Comparison of ENCODE assay signal across 9 cellular contexts in the genomic region with DNA sequence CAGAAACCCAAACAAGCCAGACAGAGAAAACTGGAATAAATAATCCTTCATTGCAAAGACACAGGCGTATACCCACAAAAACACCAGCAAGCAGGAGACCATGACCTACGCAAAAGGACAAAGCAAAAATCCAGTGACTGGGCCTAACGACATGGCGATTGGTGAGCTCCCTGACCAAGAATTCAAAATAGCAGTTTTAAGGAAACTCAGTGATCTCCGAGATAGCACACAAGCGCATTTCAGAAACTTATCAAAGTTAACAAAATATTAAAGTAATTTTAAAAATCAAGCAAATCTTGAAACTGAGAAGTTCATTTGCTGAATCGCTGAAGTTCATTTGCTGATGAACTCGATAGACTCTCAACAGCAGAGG. TPM values are rescaled to one million over a fixed set of nuclear protein-coding genes. Genes with fewer than 3 reads are reported as not detected.
DNase-seq lines count a peak whose midpoint lies in the region; ATAC-seq, FAIRE-seq and TF ChIP-seq lines count a peak whose summit lies in the region.
"Had no signal": no experiment of that assay in that cellular context is flagged by ENCODE, and none has a peak within 500 bp of the region (broad histone marks: within the 10 kb centered on the region; RNA-seq: fewer than 3 reads in every experiment).

No MANE protein-coding gene starts in this region.

- H3K9me3 ChIP-seq in kidney (ENCODE audit: control insufficient read depth in 1 of 2, low read length in 2 of 2), result peaks cover 0 to 5% of the 10 kb centered on the region in 2 donors
- H3K9me3 ChIP-seq: mucosa of descending colon had no signal

- H3K27ac Mint-ChIP-seq in activated CD8-positive, alpha-beta memory T cell treated with anti-CD3 and anti-CD28 coated beads, Interleukin-2, amount 10 ng/mL, durations not matched to agents 7 days and 5 days, result no peak overlapping the region
- H3K27ac Mint-ChIP-seq in activated CD8-positive, alpha-beta T cell treated with anti-CD3 and anti-CD28 coated beads, Interleukin-2, amount 10 ng/mL, durations not matched to agents 7 days and 5 days, result no peak overlapping the region
- H3K27ac Mint-ChIP-seq in stimulated activated memory B cell treated with anti-CD40 and anti-IgM and Interleukin-4, amounts not matched to agents 10 μg/mL and 1 μg/mL and 100 μg/mL, for 72 hours, result no peak overlapping the region

- CTCF ChIA-PET in activated CD8-positive, alpha-beta memory T cell treated with anti-CD3 and anti-CD28 coated beads, Interleukin-2, amount 10 ng/mL, durations not matched to agents 7 days and 5 days (lab: Charles Lee), result interaction anchor here (0.6 to 2.6 kb wide), 25 partner anchors 10 to 307 kb away, joined by 3 to 21 read pairs (median 4); no protein-coding TSS in a partner anchor
- CTCF ChIA-PET in activated CD8-positive, alpha-beta T cell treated with anti-CD3 and anti-CD28 coated beads, Interleukin-2, amount 10 ng/mL, durations not matched to agents 7 days and 5 days (lab: Charles Lee), result interaction anchor here (0.7 to 2.9 kb wide), 30 partner anchors 8 to 470 kb away, joined by 3 to 30 read pairs (median 3); a partner anchor contains a TSS

- H3K27ac ChIP-seq in kidney (ENCODE audit: low read depth in 2 of 2, low read length in 2 of 2), result no peak overlapping the region

- H3K36me3 ChIP-seq in kidney (ENCODE audit: control insufficient read depth in 1 of 2, insufficient read depth in 2 of 2, low read length in 2 of 2), result no peaks in the 10 kb centered on the region

- no peak for FAIRE-seq in kidney (lab: Jason Lieb, UNC)

- DNase-seq in activated CD8-positive, alpha-beta memory T cell treated with anti-CD3 and anti-CD28 coated beads, Interleukin-2, amount 10 ng/mL, durations not matched to agents 7 days and 5 days, result no peak
- no peak for DNase-seq in activated CD8-positive, alpha-beta memory T cell treated with anti-CD3 and anti-CD28 coated beads, Interleukin-2, amount 50 U/mL, for 48 hours
- DNase-seq in activated CD8-positive, alpha-beta T cell treated with anti-CD3 and anti-CD28 coated beads, Interleukin-2, amount 10 ng/mL, durations not matched to agents 7 days and 5 days, result no peak
- no peak for DNase-seq in fibroblast of the aortic adventitia (ENCODE audit: low read depth)
- DNase-seq in KBM-7, result no peak
- DNase-seq in stimulated activated CD4-positive, alpha-beta T cell treated with anti-CD3 and anti-CD28 coated beads, Interleukin-4, amount 100 ng/mL, for 24 hours, result no peak
- DNase-seq in kidney, result no peak

- POLR2A ChIA-PET in activated CD8-positive, alpha-beta T cell treated with anti-CD3 and anti-CD28 coated beads, Interleukin-2, amount 10 ng/mL, durations not matched to agents 7 days and 5 days (lab: Charles Lee), result no interaction called here

- H3K4me3 ChIP-seq in fibroblast of the aortic adventitia (ENCODE audit: low read depth, low read length) (peak overlapping the region; percentile 22), kidney (ENCODE audit: low read length in 2 of 2) (peak overlapping the region in 1 of 2 donors; percentile 72)
- H3K4me3 ChIP-seq: mucosa of descending colon had no signal

- peaks cover 5 to 6% of the 10 kb centered on the region in 2 donors for H3K4me1 ChIP-seq in kidney (ENCODE audit: control insufficient read depth in 1 of 2, insufficient read depth in 1 of 2, low read depth in 1 of 2, low read length in 2 of 2)

- no peaks in the 10 kb centered on the region for H3K36me3 Mint-ChIP-seq in activated CD8-positive, alpha-beta memory T cell treated with anti-CD3 and anti-CD28 coated beads, Interleukin-2, amount 10 ng/mL, durations not matched to agents 7 days and 5 days
- H3K36me3 Mint-ChIP-seq in activated CD8-positive, alpha-beta T cell treated with anti-CD3 and anti-CD28 coated beads, Interleukin-2, amount 10 ng/mL, durations not matched to agents 7 days and 5 days (ENCODE audit: low read depth), result no peaks in the 10 kb centered on the region
- no peaks in the 10 kb centered on the region for H3K36me3 Mint-ChIP-seq in stimulated activated memory B cell treated with anti-CD40 and anti-IgM and Interleukin-4, amounts not matched to agents 10 μg/mL and 1 μg/mL and 100 μg/mL, for 72 hours

- no peak for ATAC-seq in activated CD8-positive, alpha-beta memory T cell treated with anti-CD3 and anti-CD28 coated beads, Interleukin-2, amount 10 ng/mL, durations not matched to agents 7 days and 5 days
- ATAC-seq in activated CD8-positive, alpha-beta T cell treated with anti-CD3 and anti-CD28 coated beads, Interleukin-2, amount 10 ng/mL, durations not matched to agents 7 days and 5 days, result no peak
- ATAC-seq in stimulated activated memory B cell treated with anti-CD40 and anti-IgM and Interleukin-4, amounts not matched to agents 10 μg/mL and 1 μg/mL and 100 μg/mL, for 72 hours, result no peak

- peaks cover 11% of the 10 kb centered on the region for H3K4me1 Mint-ChIP-seq in activated CD8-positive, alpha-beta memory T cell treated with anti-CD3 and anti-CD28 coated beads, Interleukin-2, amount 10 ng/mL, durations not matched to agents 7 days and 5 days
- H3K4me1 Mint-ChIP-seq in activated CD8-positive, alpha-beta T cell treated with anti-CD3 and anti-CD28 coated beads, Interleukin-2, amount 10 ng/mL, durations not matched to agents 7 days and 5 days (ENCODE audit: low read depth), result peaks cover 11% of the 10 kb centered on the region
- peaks cover 10% of the 10 kb centered on the region for H3K4me1 Mint-ChIP-seq in stimulated activated memory B cell treated with anti-CD40 and anti-IgM and Interleukin-4, amounts not matched to agents 10 μg/mL and 1 μg/mL and 100 μg/mL, for 72 hours

- intact Hi-C loops in kidney (cut with DNase I), result loop anchor here (10.0 kb wide), 2 partner anchors 188 to 222 kb away; no protein-coding TSS in a partner anchor

- H3K27me3 Mint-ChIP-seq in activated CD8-positive, alpha-beta memory T cell treated with anti-CD3 and anti-CD28 coated beads, Interleukin-2, amount 10 ng/mL, durations not matched to agents 7 days and 5 days, result peaks cover 44% of the 10 kb centered on the region
- H3K27me3 Mint-ChIP-seq in activated CD8-positive, alpha-beta T cell treated with anti-CD3 and anti-CD28 coated beads, Interleukin-2, amount 10 ng/mL, durations not matched to agents 7 days and 5 days (ENCODE audit: low read depth), result peaks cover 22% of the 10 kb centered on the region
- H3K27me3 Mint-ChIP-seq in stimulated activated memory B cell treated with anti-CD40 and anti-IgM and Interleukin-4, amounts not matched to agents 10 μg/mL and 1 μg/mL and 100 μg/mL, for 72 hours, result peaks cover 33% of the 10 kb centered on the region

- in situ Hi-C loops in KBM-7 (cut with MboI; ENCODE audit: low pct_unique_long_range_greater_than_20kb, low sequenced_read_pairs), result loop anchor here (25.0 kb wide), 1 partner anchor 205 kb away; no protein-coding TSS in a partner anchor

- no peak overlapping the region for H3K9ac ChIP-seq in kidney (ENCODE audit: low read length in 2 of 2)

- no peaks in the 10 kb centered on the region for H3K9me3 Mint-ChIP-seq in activated CD8-positive, alpha-beta memory T cell treated with anti-CD3 and anti-CD28 coated beads, Interleukin-2, amount 10 ng/mL, durations not matched to agents 7 days and 5 days (ENCODE audit: low read depth)
- no peaks in the 10 kb centered on the region for H3K9me3 Mint-ChIP-seq in activated CD8-positive, alpha-beta T cell treated with anti-CD3 and anti-CD28 coated beads, Interleukin-2, amount 10 ng/mL, durations not matched to agents 7 days and 5 days (ENCODE audit: insufficient read depth)
- H3K9me3 Mint-ChIP-seq in stimulated activated memory B cell treated with anti-CD40 and anti-IgM and Interleukin-4, amounts not matched to agents 10 μg/mL and 1 μg/mL and 100 μg/mL, for 72 hours, result no peaks in the 10 kb centered on the region

- peak; percentile 15 for TF ChIP-seq CTCF in fibroblast of the aortic adventitia (IDR thresholded peaks at IDR 0.05; ENCODE audit: insufficient read depth, low read length)
- no peak for TF ChIP-seq CTCF in kidney (IDR thresholded peaks at IDR 0.05; ENCODE audit: borderline replicate concordance, extremely low read depth, insufficient read depth)

- peak overlapping the region; percentile 61 for H3K4me3 Mint-ChIP-seq in activated CD8-positive, alpha-beta memory T cell treated with anti-CD3 and anti-CD28 coated beads, Interleukin-2, amount 10 ng/mL, durations not matched to agents 7 days and 5 days
- H3K4me3 Mint-ChIP-seq in activated CD8-positive, alpha-beta T cell treated with anti-CD3 and anti-CD28 coated beads, Interleukin-2, amount 10 ng/mL, durations not matched to agents 7 days and 5 days, result peak overlapping the region; percentile 60
- H3K4me3 Mint-ChIP-seq in stimulated activated memory B cell treated with anti-CD40 and anti-IgM and Interleukin-4, amounts not matched to agents 10 μg/mL and 1 μg/mL and 100 μg/mL, for 72 hours, result peak overlapping the region; percentile 71

RNA-seq across cellular contexts. Expression of a gene that starts 27.6 kb away (rescaled TPM):
- total RNA-seq in activated CD8-positive, alpha-beta memory T cell treated with anti-CD3 and anti-CD28 coated beads, Interleukin-2, amount 10 ng/mL, durations not matched to agents 7 days and 5 days, result not detected
- total RNA-seq in activated CD8-positive, alpha-beta T cell treated with anti-CD3 and anti-CD28 coated beads, Interleukin-2, amount 10 ng/mL, durations not matched to agents 7 days and 5 days, result not detected
- not detected in 2 replicates for total RNA-seq in fibroblast of the aortic adventitia (ENCODE audit: low replicate concordance)
- not detected for total RNA-seq in kidney
- not detected for polyA plus RNA-seq in kidney (ENCODE audit: insufficient read depth, low read depth, low replicate concordance)
- total RNA-seq: mucosa of descending colon had no signal
